8 cellular contexts compared by ENCODE assay signal in the genomic region with DNA sequence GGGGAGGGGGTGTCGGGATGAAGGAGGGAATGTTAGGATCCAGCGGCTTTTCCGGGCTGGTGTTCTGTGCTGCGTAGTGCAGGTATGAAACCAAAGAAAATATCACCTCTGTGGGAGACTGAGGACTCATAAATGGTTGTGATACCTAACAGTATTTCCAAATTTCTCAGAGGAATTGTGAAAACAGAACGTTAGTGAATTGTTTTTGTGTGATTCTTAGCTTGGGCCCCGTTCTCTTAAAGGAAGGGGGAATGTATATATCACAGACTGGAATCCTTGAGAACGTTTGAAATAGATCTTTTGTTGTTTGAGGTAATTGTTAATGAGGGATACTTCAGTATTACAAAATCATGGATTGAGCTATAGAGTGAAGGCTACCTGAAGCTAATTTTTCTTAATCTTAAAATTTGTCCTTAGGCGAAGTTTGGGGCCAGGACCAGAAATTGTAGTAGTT. TPM values are rescaled to one million over a fixed set of nuclear protein-coding genes. Genes with fewer than 3 reads are reported as not detected.
DNase-seq lines count a peak whose midpoint lies in the region; ATAC-seq and TF ChIP-seq lines count a peak whose summit lies in the region.

No MANE protein-coding gene starts in this region.

- H3K4me3 Mint-ChIP-seq in mesothelial cell of epicardium: peak overlapping the region; percentile 100

- CTCF ChIA-PET in A673 (lab: Charles Lee): interaction anchor here (0.9 to 1.3 kb wide), 2 partner anchors 92 to 105 kb away, joined by 8 to 9 read pairs; a partner anchor contains a TSS
- CTCF ChIA-PET in HEK293 (lab: Yijun Ruan, JAX): interaction anchor here (0.8 to 3.4 kb wide), 12 partner anchors 14 to 232 kb away, joined by 3 to 24 read pairs (median 5); no protein-coding TSS in a partner anchor

- H3K4me1 ChIP-seq in A673 (ENCODE audit: insufficient read depth, low read length, poor library complexity, severe bottlenecking) (peaks cover 28% of the 10 kb centered on the region), HEK293 (ENCODE audit: control insufficient read depth, insufficient read depth, low read length) (peaks cover 16% of the 10 kb centered on the region), body of pancreas (peaks cover 48% of the 10 kb centered on the region)

- no peak for TF ChIP-seq POLR2A in body of pancreas (IDR thresholded peaks at IDR 0.05)

- no peaks in the 10 kb centered on the region for H3K36me3 ChIP-seq in A673 (ENCODE audit: insufficient read depth, low read length, poor library complexity, severe bottlenecking)
- peaks cover 3 to 7% of the 10 kb centered on the region in 2 experiments; a peak in 2 of 3 replicates for H3K36me3 ChIP-seq in HEK293 (ENCODE audit: control insufficient read depth in 2 of 2, insufficient read depth in 1 of 2, low read length in 2 of 2)
- H3K36me3 ChIP-seq in body of pancreas (replicated peaks in 1 of 2; ENCODE audit: insufficient read depth in 1 of 2, low read depth in 2 of 2): no peaks in the 10 kb centered on the region

- DNase-seq in A673 (ENCODE audit: low spot score) (no peak), body of pancreas (no peak), mesothelial cell of epicardium (ENCODE audit: low spot score in 2 of 2, unreplicated experiment in 2 of 2) (no peak), DMS 273 treated with DMSO at 0.1 percent for 48 hours (lab: John Stamatoyannopoulos, UW) (no peak), NCI-H69 (lab: John Stamatoyannopoulos, UW) (no peak), NCI-H146 treated with DMSO at 0.1 percent for 48 hours (lab: John Stamatoyannopoulos, UW; ENCODE audit: unreplicated experiment) (no peak)
- no peak for DNase-seq in stimulated activated CD4-positive, alpha-beta T cell treated with anti-CD3 and anti-CD28 coated beads, Interleukin-2, amount 100 ng/mL, for 24 hours

- POLR2A ChIA-PET in A673 (lab: Charles Lee; ENCODE audit: low non-redundant PET): no interaction called here
- POLR2A ChIA-PET in HEK293 (lab: Yijun Ruan, JAX): interaction anchor here (1.2 to 2.4 kb wide), 4 partner anchors 10 to 264 kb away, joined by 3 to 13 read pairs (median 4); a partner anchor contains a TSS

- no peak for ATAC-seq in body of pancreas

- H3K9me3 Mint-ChIP-seq in mesothelial cell of epicardium: no peaks in the 10 kb centered on the region

- H3K9me3 ChIP-seq in A673 (ENCODE audit: low read depth, low read length, poor library complexity, severe bottlenecking) (no peaks in the 10 kb centered on the region), HEK293 (ENCODE audit: control insufficient read depth, insufficient read depth, low read depth, low read length) (no peaks in the 10 kb centered on the region), body of pancreas (no peaks in the 10 kb centered on the region)

- peaks cover 24% of the 10 kb centered on the region for H3K4me1 Mint-ChIP-seq in mesothelial cell of epicardium

- intact Hi-C loops in A673 (cut with micrococcal nuclease; ENCODE audit: unreplicated experiment) (no loop called here), body of pancreas (cut with DNase I) (no loop called here)

- H3K27ac Mint-ChIP-seq in mesothelial cell of epicardium: peak overlapping the region; percentile 100

- no peaks in the 10 kb centered on the region for H3K27me3 ChIP-seq in A673 (replicated peaks; ENCODE audit: insufficient read depth, low read depth, low read length, poor library complexity)
- H3K27me3 ChIP-seq in body of pancreas: no peaks in the 10 kb centered on the region

- H3K27ac ChIP-seq in A673 (ENCODE audit: low read depth, low read length, poor library complexity, severe bottlenecking) (peak overlapping the region; percentile 96), HEK293 (ENCODE audit: extremely low read depth, low read depth, low read length) (peak overlapping the region; percentile 76), body of pancreas (peak overlapping the region; percentile 89 to 96 (median 94))

- TSS peak; percentile 56 for BruUV-seq in A673 (replicated peaks; lab: Mats Ljungman, UMichigan)

- TF ChIP-seq CTCF in A673 (conservative IDR thresholded peaks at IDR 0.05; ENCODE audit: low read depth, low read length) (no peak), HEK293 (tag by site-specific recombination; IDR thresholded peaks at IDR 0.05) (no peak), body of pancreas (IDR thresholded peaks at IDR 0.05) (no peak), mesothelial cell of epicardium (IDR thresholded peaks at IDR 0.05; ENCODE audit: unreplicated experiment) (no peak)

- H3K36me3 Mint-ChIP-seq in mesothelial cell of epicardium: peaks cover 3% of the 10 kb centered on the region

- 1 to 2% methylated on average over 8 of the region's 8 CpGs for WGBS in body of pancreas, 2 donors

- H3K4me3 ChIP-seq in A673 (ENCODE audit: low read depth, low read length, poor library complexity, severe bottlenecking) (peak overlapping the region; percentile 91), HEK293 (ENCODE audit: low read depth, low read length) (peak overlapping the region; percentile 89), body of pancreas (peak overlapping the region; percentile 65 to 74)

- H3K27me3 Mint-ChIP-seq in mesothelial cell of epicardium (ENCODE audit: low read depth): peaks cover 2% of the 10 kb centered on the region

TF ChIP-seq in HEK293, 187 proteins besides CTCF, POLR2A, EP300 and RAD21:
- TF ChIP-seq SALL2 (tag by site-specific recombination; IDR thresholded peaks at IDR 0.05; ENCODE audit: borderline replicate concordance) (no peak), ZNF274 (IDR thresholded peaks at IDR 0.05; ENCODE audit: low read length) (no peak), ZNF274 (tag by site-specific recombination; IDR thresholded peaks at IDR 0.05; ENCODE audit: borderline replicate concordance) (no peak), GFI1B (tag by site-specific recombination; IDR thresholded peaks at IDR 0.05) (no peak), ZNF292 (tag by site-specific recombination; IDR thresholded peaks at IDR 0.05; ENCODE audit: borderline replicate concordance, low read depth) (no peak), GLIS1 (tag by site-specific recombination; IDR thresholded peaks at IDR 0.05) (no peak), ZNF610 (tag by site-specific recombination; IDR thresholded peaks at IDR 0.05; ENCODE audit: borderline replicate concordance) (no peak), ZNF555 (tag by site-specific recombination; conservative IDR thresholded peaks at IDR 0.05) (no peak), ZNF623 (tag by site-specific recombination; IDR thresholded peaks at IDR 0.05) (no peak), ZNF514 (tag by site-specific recombination; IDR thresholded peaks at IDR 0.05) (no peak), ZNF600 (tag by site-specific recombination; IDR thresholded peaks at IDR 0.05) (no peak; the same call in 1 of the 2 replicates), ZNF521 (tag by site-specific recombination; IDR thresholded peaks at IDR 0.05) (no peak), ZNF169 (tag by site-specific recombination; IDR thresholded peaks at IDR 0.05) (no peak), ZNF221 (tag by site-specific recombination; IDR thresholded peaks at IDR 0.05; ENCODE audit: borderline replicate concordance) (no peak)
- TF ChIP-seq, protein P1, sequence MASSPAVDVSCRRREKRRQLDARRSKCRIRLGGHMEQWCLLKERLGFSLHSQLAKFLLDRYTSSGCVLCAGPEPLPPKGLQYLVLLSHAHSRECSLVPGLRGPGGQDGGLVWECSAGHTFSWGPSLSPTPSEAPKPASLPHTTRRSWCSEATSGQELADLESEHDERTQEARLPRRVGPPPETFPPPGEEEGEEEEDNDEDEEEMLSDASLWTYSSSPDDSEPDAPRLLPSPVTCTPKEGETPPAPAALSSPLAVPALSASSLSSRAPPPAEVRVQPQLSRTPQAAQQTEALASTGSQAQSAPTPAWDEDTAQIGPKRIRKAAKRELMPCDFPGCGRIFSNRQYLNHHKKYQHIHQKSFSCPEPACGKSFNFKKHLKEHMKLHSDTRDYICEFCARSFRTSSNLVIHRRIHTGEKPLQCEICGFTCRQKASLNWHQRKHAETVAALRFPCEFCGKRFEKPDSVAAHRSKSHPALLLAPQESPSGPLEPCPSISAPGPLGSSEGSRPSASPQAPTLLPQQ (tag by site-specific recombination; IDR thresholded peaks at IDR 0.05): no peak
- TF ChIP-seq, protein P2, sequence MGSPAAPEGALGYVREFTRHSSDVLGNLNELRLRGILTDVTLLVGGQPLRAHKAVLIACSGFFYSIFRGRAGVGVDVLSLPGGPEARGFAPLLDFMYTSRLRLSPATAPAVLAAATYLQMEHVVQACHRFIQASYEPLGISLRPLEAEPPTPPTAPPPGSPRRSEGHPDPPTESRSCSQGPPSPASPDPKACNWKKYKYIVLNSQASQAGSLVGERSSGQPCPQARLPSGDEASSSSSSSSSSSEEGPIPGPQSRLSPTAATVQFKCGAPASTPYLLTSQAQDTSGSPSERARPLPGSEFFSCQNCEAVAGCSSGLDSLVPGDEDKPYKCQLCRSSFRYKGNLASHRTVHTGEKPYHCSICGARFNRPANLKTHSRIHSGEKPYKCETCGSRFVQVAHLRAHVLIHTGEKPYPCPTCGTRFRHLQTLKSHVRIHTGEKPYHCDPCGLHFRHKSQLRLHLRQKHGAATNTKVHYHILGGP (tag by site-specific recombination; IDR thresholded peaks at IDR 0.05): no peak
- TF ChIP-seq, protein P3, sequence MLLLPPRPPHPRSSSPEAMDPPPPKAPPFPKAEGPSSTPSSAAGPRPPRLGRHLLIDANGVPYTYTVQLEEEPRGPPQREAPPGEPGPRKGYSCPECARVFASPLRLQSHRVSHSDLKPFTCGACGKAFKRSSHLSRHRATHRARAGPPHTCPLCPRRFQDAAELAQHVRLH (tag by site-specific recombination; IDR thresholded peaks at IDR 0.05): no peak

RNA-seq across cellular contexts. Expression of a gene that starts 0.9 kb away (rescaled TPM):
- total RNA-seq in A673 (2021) (113 and 126 TPM in 2 replicates), body of pancreas (100 to 1,000 TPM; 108 to 146 TPM), mesothelial cell of epicardium (207 to 211 TPM (median 208 TPM) in 3 replicates)
